19 cellular contexts compared by ENCODE assay signal in the genomic region with DNA sequence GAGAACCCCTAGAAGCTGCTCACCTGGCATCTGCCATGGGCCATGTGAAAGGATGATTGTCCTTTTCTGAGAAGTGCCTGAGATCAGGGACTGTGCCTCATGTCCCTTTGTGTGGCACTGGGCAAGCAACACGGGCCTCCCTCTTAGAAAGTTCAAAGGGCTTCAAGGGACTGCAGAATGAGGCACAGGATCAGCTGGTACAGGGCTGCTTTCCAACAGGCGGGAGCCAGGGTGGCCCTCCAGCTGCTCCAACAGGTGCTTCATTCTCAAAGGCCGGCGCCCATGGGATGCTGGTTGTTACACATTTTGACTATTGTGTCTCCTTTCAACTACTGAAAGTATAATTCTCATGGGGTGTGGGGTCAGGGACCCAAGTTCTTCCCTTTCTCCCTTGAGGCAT.
DNase-seq lines count a peak whose midpoint lies in the region; ATAC-seq and TF ChIP-seq lines count a peak whose summit lies in the region.
"Had no signal": no experiment of that assay in that cellular context is flagged by ENCODE, and none has a peak within 500 bp of the region (broad histone marks: within the 10 kb centered on the region; RNA-seq: fewer than 3 reads in every experiment).

No MANE protein-coding gene starts in this region.

- peak overlapping the region; percentile 57 for H3K27ac Mint-ChIP-seq in neural progenitor cell
- no peak overlapping the region for H3K27ac Mint-ChIP-seq in stimulated activated naive B cell treated with anti-CD40 and anti-IgM and Interleukin-4, amounts not matched to agents 10 μg/mL and 1 μg/mL and 100 μg/mL, for 72 hours
- H3K27ac Mint-ChIP-seq: CD4-positive, alpha-beta T cell; GM23338; IgD-negative memory B cell had no signal

- no peak overlapping the region for H3K9ac ChIP-seq in neural progenitor cell

- H3K36me3 ChIP-seq in body of pancreas (replicated peaks in 1 of 2; ENCODE audit: insufficient read depth in 1 of 2, low read depth in 2 of 2) = no peaks in the 10 kb centered on the region
- H3K36me3 ChIP-seq in neural progenitor cell = no peaks in the 10 kb centered on the region

- H3K79me2 ChIP-seq in neural progenitor cell (ENCODE audit: low read depth) = no peaks in the 10 kb centered on the region

- peaks cover 17% of the 10 kb centered on the region for H3F3A ChIP-seq in neural progenitor cell (ENCODE audit: low read depth)

- H3K4me3 ChIP-seq in body of pancreas = no peak overlapping the region
- H3K4me3 ChIP-seq in neural progenitor cell = no peak overlapping the region
- H3K4me3 ChIP-seq: GM23338 had no signal

- no peak for TF ChIP-seq POLR2A in body of pancreas (IDR thresholded peaks at IDR 0.05)

- no peaks in the 10 kb centered on the region for H3K9me3 Mint-ChIP-seq in neural progenitor cell
- no peaks in the 10 kb centered on the region for H3K9me3 Mint-ChIP-seq in stimulated activated naive B cell treated with anti-CD40 and anti-IgM and Interleukin-4, amounts not matched to agents 10 μg/mL and 1 μg/mL and 100 μg/mL, for 72 hours
- H3K9me3 Mint-ChIP-seq: CD4-positive, alpha-beta T cell; GM23338; IgD-negative memory B cell had no signal

- no peaks in the 10 kb centered on the region for H4K20me1 ChIP-seq in neural progenitor cell (ENCODE audit: low read depth)

- H3K4me1 Mint-ChIP-seq in neural progenitor cell = peaks cover 56% of the 10 kb centered on the region
- peaks cover 0 to 5% of the 10 kb centered on the region in 2 donors for H3K4me1 Mint-ChIP-seq in stimulated activated naive B cell treated with anti-CD40 and anti-IgM and Interleukin-4, amounts not matched to agents 10 μg/mL and 1 μg/mL and 100 μg/mL, for 72 hours

- peak overlapping the region; percentile 73; the same call in 1 of the 2 replicates for H3K27ac ChIP-seq in VCaP
- H3K27ac ChIP-seq in body of pancreas = peak overlapping the region in 3 of 4 donors; percentile 65 to 82 (median 77)
- no peak overlapping the region for H3K27ac ChIP-seq in neural progenitor cell
- H3K27ac ChIP-seq: C4-2B, HL-60 had no signal

- intact Hi-C loops in body of pancreas (cut with DNase I) = no loop called here

- TF ChIP-seq CTCF in VCaP (conservative IDR thresholded peaks at IDR 0.05) (no peak), body of pancreas (IDR thresholded peaks at IDR 0.05) (no peak), neural progenitor cell (IDR thresholded peaks at IDR 0.05) (no peak)

- H3K4me3 Mint-ChIP-seq in neural progenitor cell = no peak overlapping the region
- H3K4me3 Mint-ChIP-seq in stimulated activated naive B cell treated with anti-CD40 and anti-IgM and Interleukin-4, amounts not matched to agents 10 μg/mL and 1 μg/mL and 100 μg/mL, for 72 hours = no peak overlapping the region
- H3K4me3 Mint-ChIP-seq: CD4-positive, alpha-beta T cell; GM23338; IgD-negative memory B cell had no signal

- H3K4me1 ChIP-seq in body of pancreas (peaks cover 52% of the 10 kb centered on the region), neural progenitor cell (peaks cover 22% of the 10 kb centered on the region)

- H3K27me3 ChIP-seq in body of pancreas (no peaks in the 10 kb centered on the region), neural progenitor cell (no peaks in the 10 kb centered on the region)

- H3K4me2 ChIP-seq in neural progenitor cell = no peak overlapping the region
- H3K4me2 ChIP-seq: GM23338 had no signal

- whole genome bisulfite sequencing in body of pancreas, 2 donors = 37 to 59% methylated on average over 3 to 4 of the region's 4 CpGs

- peaks cover 7% of the 10 kb centered on the region for H3K27me3 Mint-ChIP-seq in neural progenitor cell (ENCODE audit: insufficient read depth, low read depth)
- peaks cover 20 to 25% of the 10 kb centered on the region in 2 donors for H3K27me3 Mint-ChIP-seq in stimulated activated naive B cell treated with anti-CD40 and anti-IgM and Interleukin-4, amounts not matched to agents 10 μg/mL and 1 μg/mL and 100 μg/mL, for 72 hours

- H3K9me3 ChIP-seq in body of pancreas = no peaks in the 10 kb centered on the region
- H3K9me3 ChIP-seq in neural progenitor cell (ENCODE audit: low read depth) = no peaks in the 10 kb centered on the region

- ATAC-seq in body of pancreas (peak; percentile 58), HG02973 (IDR thresholded peaks at IDR 0.05; ENCODE audit: unreplicated experiment) (no peak)
- ATAC-seq in stimulated activated naive B cell treated with anti-CD40 and anti-IgM and Interleukin-4, amounts not matched to agents 10 μg/mL and 1 μg/mL and 100 μg/mL, for 72 hours (replicated peaks) = peak; percentile 24 to 31
- ATAC-seq: HepG2 had no signal

- H2AFZ ChIP-seq in neural progenitor cell (replicated peaks) = no peak overlapping the region

- no peaks in the 10 kb centered on the region for H3K36me3 Mint-ChIP-seq in neural progenitor cell
- no peaks in the 10 kb centered on the region for H3K36me3 Mint-ChIP-seq in stimulated activated naive B cell treated with anti-CD40 and anti-IgM and Interleukin-4, amounts not matched to agents 10 μg/mL and 1 μg/mL and 100 μg/mL, for 72 hours
- H3K36me3 Mint-ChIP-seq: IgD-negative memory B cell had no signal

- DNase-seq in body of pancreas (peak; percentile 76 to 89 (median 80)), neural progenitor cell (ENCODE audit: low spot score) (no peak), HPDE6-E6E7 (ENCODE audit: extremely low spot score) (no peak), NCI-H526 (lab: John Stamatoyannopoulos, UW) (no peak)
- no peak for DNase-seq in stimulated activated naive B cell treated with anti-CD40 and anti-IgM and Interleukin-4, amounts not matched to agents 10 μg/mL and 1 μg/mL and 100 μg/mL, for 72 hours
- DNase-seq: ACHN; AML-193; CD4-positive, alpha-beta T cell; DMS79; GF-D8; HCEC 1CT; KBM-7 had no signal

Comparison
In these comparisons a context has a peak if more than half of its experiments do, and no peak if none do; other contexts are left out.
1. DNase-seq: peak in body of pancreas (4 of 4); none in neural progenitor cell (single experiment), stimulated activated naive B cell treated with anti-CD40 and anti-IgM and Interleukin-4, amounts not matched to agents 10 μg/mL and 1 μg/mL and 100 μg/mL, for 72 hours (single experiment), HPDE6-E6E7 (single experiment) and NCI-H526 (0 of 2).